ENCODE assay signal across 15 cellular contexts in the genomic region with DNA sequence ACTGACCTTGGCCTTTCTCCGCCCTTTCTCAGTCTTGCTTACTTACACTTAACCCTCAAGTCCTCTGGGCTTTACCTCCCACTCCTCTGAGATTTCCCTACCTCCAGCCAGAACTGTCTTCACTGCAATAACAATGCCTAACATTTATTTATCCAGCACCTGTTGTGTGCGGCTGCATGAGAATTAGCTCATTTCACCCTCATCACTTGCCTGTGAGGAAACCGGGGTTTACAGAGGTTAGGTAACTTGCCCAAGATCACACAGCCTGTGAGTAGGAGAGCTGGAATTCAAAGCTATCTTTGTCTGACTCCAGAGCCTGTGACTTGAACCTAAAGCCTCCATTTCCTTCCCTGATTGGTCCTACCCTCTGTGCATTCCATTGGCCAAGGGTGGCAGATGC. TPM values are rescaled to one million over a fixed set of nuclear protein-coding genes. Genes with fewer than 3 reads are reported as not detected.
A peak's percentile ranks its signal among the peaks of the same experiment; 100 is the strongest.
DNase-seq lines count a peak whose midpoint lies in the region; ATAC-seq and TF ChIP-seq lines count a peak whose summit lies in the region.
"Had no signal": no experiment of that assay in that cellular context is flagged by ENCODE, and none has a peak within 500 bp of the region (broad histone marks: within the 10 kb centered on the region; RNA-seq: fewer than 3 reads in every experiment).

No MANE protein-coding gene starts in this region.

- POLR2A ChIA-PET in activated B cell treated with CpG ODN at 0.5 μM for 24 hours (lab: Charles Lee): no interaction called here

- no peak for ATAC-seq in activated B cell treated with CpG ODN at 0.5 μM for 24 hours (ENCODE audit: low read depth)
- ATAC-seq: foreskin keratinocyte had no signal

- H3K27me3 Mint-ChIP-seq in activated CD4-positive, alpha-beta T cell treated with anti-CD3 and anti-CD28 coated beads, Interleukin-2, amount 10 ng/mL, durations not matched to agents 24 days and 14 days: no peaks in the 10 kb centered on the region
- no peaks in the 10 kb centered on the region for H3K27me3 Mint-ChIP-seq in activated B cell treated with CpG ODN at 0.5 μM for 24 hours
- H3K27me3 Mint-ChIP-seq in glutamatergic neuron (ENCODE audit: unreplicated experiment): peaks cover 6% of the 10 kb centered on the region

- CTCF ChIA-PET in activated B cell treated with CpG ODN at 0.5 μM for 24 hours (lab: Charles Lee): no interaction called here

- peaks cover 70% of the 10 kb centered on the region for H3K36me3 Mint-ChIP-seq in activated CD4-positive, alpha-beta T cell treated with anti-CD3 and anti-CD28 coated beads, Interleukin-2, amount 10 ng/mL, durations not matched to agents 24 days and 14 days (ENCODE audit: low read depth)
- peaks cover 42% of the 10 kb centered on the region for H3K36me3 Mint-ChIP-seq in activated B cell treated with CpG ODN at 0.5 μM for 24 hours (ENCODE audit: low read depth)
- H3K36me3 Mint-ChIP-seq in glutamatergic neuron (ENCODE audit: unreplicated experiment): peaks cover 5% of the 10 kb centered on the region

- peak overlapping the region; percentile 91 for H3K4me3 Mint-ChIP-seq in activated CD4-positive, alpha-beta T cell treated with anti-CD3 and anti-CD28 coated beads, Interleukin-2, amount 10 ng/mL, durations not matched to agents 24 days and 14 days
- H3K4me3 Mint-ChIP-seq in activated B cell treated with CpG ODN at 0.5 μM for 24 hours: peak overlapping the region; percentile 17
- H3K4me3 Mint-ChIP-seq in glutamatergic neuron (ENCODE audit: unreplicated experiment): peak overlapping the region; percentile 2

- DNase-seq in activated CD4-positive, alpha-beta T cell treated with anti-CD3 and anti-CD28 coated beads, Interleukin-2, amount 10 ng/mL, durations not matched to agents 24 days and 14 days: no peak
- no peak for DNase-seq in activated CD4-positive, alpha-beta T cell treated with anti-CD3 and anti-CD28 coated beads for 1 hour
- DNase-seq in activated B cell treated with CpG ODN at 0.5 μM for 24 hours (no peak), glutamatergic neuron (no peak), renal cortical epithelial cell (ENCODE audit: low read depth) (peak; percentile 65), islet precursor cell (no peak), HUDEP-2 (lab: John Stamatoyannopoulos, UW; ENCODE audit: unreplicated experiment in 76 of 76) (no peak), KBM-7 (no peak)
- DNase-seq: activated CD4-positive, alpha-beta T cell treated with anti-CD3 and anti-CD28 coated beads, Interleukin-2, amount 50 U/mL, for 4 hours; kidney; NCI-H1105 treated with DMSO at 0.1 percent for 48 hours; NCI-H446 treated with DMSO at 0.1 percent for 48 hours; SW 1271; testis had no signal

- intact Hi-C loops in activated CD4-positive, alpha-beta T cell treated with anti-CD3 and anti-CD28 coated beads, Interleukin-2, amount 10 ng/mL, durations not matched to agents 24 days and 14 days (cut with micrococcal nuclease): no loop called here
- intact Hi-C loops in activated B cell treated with CpG ODN at 0.5 μM for 24 hours (cut with micrococcal nuclease): no loop called here

- H3K9me3 Mint-ChIP-seq in activated CD4-positive, alpha-beta T cell treated with anti-CD3 and anti-CD28 coated beads, Interleukin-2, amount 10 ng/mL, durations not matched to agents 24 days and 14 days: no peaks in the 10 kb centered on the region
- H3K9me3 Mint-ChIP-seq in activated B cell treated with CpG ODN at 0.5 μM for 24 hours: no peaks in the 10 kb centered on the region
- peaks cover 16% of the 10 kb centered on the region for H3K9me3 Mint-ChIP-seq in glutamatergic neuron (ENCODE audit: unreplicated experiment)

- peaks cover 47% of the 10 kb centered on the region for H3K4me1 Mint-ChIP-seq in activated CD4-positive, alpha-beta T cell treated with anti-CD3 and anti-CD28 coated beads, Interleukin-2, amount 10 ng/mL, durations not matched to agents 24 days and 14 days
- H3K4me1 Mint-ChIP-seq in activated B cell treated with CpG ODN at 0.5 μM for 24 hours (peaks cover 40% of the 10 kb centered on the region), glutamatergic neuron (ENCODE audit: low read depth, unreplicated experiment) (peaks cover 28% of the 10 kb centered on the region)

- no peak for TF ChIP-seq CTCF in activated B cell treated with CpG ODN at 0.5 μM for 24 hours (IDR thresholded peaks at IDR 0.05)
- no peak for TF ChIP-seq CTCF in glutamatergic neuron (IDR thresholded peaks at IDR 0.05; ENCODE audit: partially characterized antibody, unreplicated experiment)

- H3K27ac Mint-ChIP-seq in activated CD4-positive, alpha-beta T cell treated with anti-CD3 and anti-CD28 coated beads, Interleukin-2, amount 10 ng/mL, durations not matched to agents 24 days and 14 days: peak overlapping the region; percentile 34
- no peak overlapping the region for H3K27ac Mint-ChIP-seq in activated B cell treated with CpG ODN at 0.5 μM for 24 hours
- H3K27ac Mint-ChIP-seq in glutamatergic neuron (ENCODE audit: unreplicated experiment): peak overlapping the region; percentile 9

- in situ Hi-C loops in KBM-7 (cut with MboI; ENCODE audit: low pct_unique_long_range_greater_than_20kb, low sequenced_read_pairs): no loop called here

RNA-seq across cellular contexts. Expression of gene POFUT1, which starts 2.5 kb away (rescaled TPM):
- total RNA-seq in activated CD4-positive, alpha-beta T cell treated with anti-CD3 and anti-CD28 coated beads, Interleukin-2, amount 10 ng/mL, durations not matched to agents 24 days and 14 days: 65.7 and 68.1 TPM in 2 replicates
- total RNA-seq in activated B cell treated with CpG ODN at 0.5 μM for 24 hours (20.4 and 24.0 TPM in 2 replicates), glutamatergic neuron (ENCODE audit: unreplicated experiment) (29.5 TPM), renal cortical epithelial cell (26.0 and 36.0 TPM in 2 replicates)

RNA-seq across cellular contexts. Expression of gene PLAGL2, which starts 2.7 kb away (rescaled TPM):
- total RNA-seq in activated CD4-positive, alpha-beta T cell treated with anti-CD3 and anti-CD28 coated beads, Interleukin-2, amount 10 ng/mL, durations not matched to agents 24 days and 14 days: 119 and 120 TPM in 2 replicates
- total RNA-seq in activated B cell treated with CpG ODN at 0.5 μM for 24 hours (17.3 and 17.9 TPM in 2 replicates), glutamatergic neuron (ENCODE audit: unreplicated experiment) (34.9 TPM), renal cortical epithelial cell (2.6 and 4.3 TPM in 2 replicates)

Comparison
In these comparisons a context has a peak if more than half of its experiments do, and no peak if none do; other contexts are left out.
1. H3K4me3 Mint-ChIP-seq: peak in every context shown above with its lines; median percentile 91 in activated CD4-positive, alpha-beta T cell treated with anti-CD3 and anti-CD28 coated beads, Interleukin-2, amount 10 ng/mL, durations not matched to agents 24 days and 14 days; 17 in activated B cell treated with CpG ODN at 0.5 μM for 24 hours; 2 in glutamatergic neuron.